ENCODE assay signal across 8 cellular contexts in the genomic region with DNA sequence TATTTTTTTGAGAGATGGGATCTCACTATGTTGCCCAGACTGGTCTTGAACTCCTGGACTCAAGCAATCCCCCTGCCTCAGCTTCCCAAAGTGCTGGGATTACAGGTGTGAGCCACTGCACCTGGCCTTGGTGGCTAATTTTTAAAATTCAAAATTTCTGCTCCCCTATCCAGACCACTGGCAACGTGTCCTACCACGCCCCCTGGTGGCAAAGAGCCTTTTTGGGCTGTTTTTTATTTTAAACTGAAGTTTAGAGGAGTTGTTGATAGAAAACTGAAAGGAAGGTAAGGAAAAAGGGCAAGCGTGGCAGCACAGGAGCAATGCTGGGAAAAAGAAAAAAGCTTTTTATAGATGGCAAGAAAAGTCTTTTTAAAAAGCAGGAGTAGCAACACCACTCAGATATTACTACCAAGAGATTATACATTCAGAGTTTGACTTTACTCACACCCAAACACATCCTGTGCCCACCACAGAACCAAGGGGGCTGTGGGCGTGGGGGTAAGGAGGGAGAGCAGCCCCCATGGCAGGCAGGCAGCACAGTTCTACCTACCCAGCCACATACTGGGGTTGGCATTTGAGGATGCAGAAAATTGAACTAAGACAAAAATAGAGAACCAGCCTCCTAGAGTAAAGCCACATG. TPM values are rescaled to one million over a fixed set of nuclear protein-coding genes. Genes with fewer than 3 reads are reported as not detected.
DNase-seq lines count a peak whose midpoint lies in the region; ATAC-seq and TF ChIP-seq lines count a peak whose summit lies in the region.

No MANE protein-coding gene starts in this region.

- peak overlapping the region; percentile 10 for H3K4me3 Mint-ChIP-seq in type B pancreatic cell

- H2AFZ ChIP-seq in OCI-LY7 (ENCODE audit: low read length) (no peak overlapping the region), parathyroid adenoma (no peak overlapping the region)

- H3K9me2 ChIP-seq in OCI-LY7 (ENCODE audit: insufficient read depth, low read length) = no peaks in the 10 kb centered on the region

- ATAC-seq in GM21717 (IDR thresholded peaks at IDR 0.05; ENCODE audit: unreplicated experiment) = no peak

- POLR2A ChIA-PET in OCI-LY7 (lab: Charles Lee) = no interaction called here

- H3K9me3 ChIP-seq in OCI-LY7 (ENCODE audit: low read length) (no peaks in the 10 kb centered on the region), parathyroid adenoma (ENCODE audit: control insufficient read depth, low read length) (no peaks in the 10 kb centered on the region)

- peaks cover 12% of the 10 kb centered on the region for H3K4me1 Mint-ChIP-seq in type B pancreatic cell (ENCODE audit: unreplicated experiment)

- H4K20me1 ChIP-seq in OCI-LY7 (ENCODE audit: insufficient read depth, low read length) = no peaks in the 10 kb centered on the region; the same call in 1 of the 2 replicates

- peak overlapping the region; percentile 47 for H3K27ac ChIP-seq in OCI-LY7 (ENCODE audit: low read depth, low read length, poor library complexity, severe bottlenecking)
- H3K27ac ChIP-seq in parathyroid adenoma = no peak overlapping the region

- TF ChIP-seq CTCF in OCI-LY7 (conservative IDR thresholded peaks at IDR 0.05; ENCODE audit: low read length) = peak; percentile 100
- peak; percentile 76 for TF ChIP-seq CTCF in fibroblast of villous mesenchyme (IDR thresholded peaks at IDR 0.05; ENCODE audit: insufficient read depth, low read depth, low read length)
- peak; percentile 96 for TF ChIP-seq CTCF in parathyroid adenoma (IDR thresholded peaks at IDR 0.05)
- TF ChIP-seq CTCF in type B pancreatic cell (conservative IDR thresholded peaks at IDR 0.05) = peak; percentile 94

- H3K4me1 ChIP-seq in OCI-LY7 (ENCODE audit: insufficient read depth, low read length, poor library complexity, severe bottlenecking) (peaks cover 26% of the 10 kb centered on the region), parathyroid adenoma (peaks cover 6% of the 10 kb centered on the region)

- H3K36me3 Mint-ChIP-seq in type B pancreatic cell = peaks cover 6% of the 10 kb centered on the region

- H3K4me2 ChIP-seq in OCI-LY7 (ENCODE audit: low read length) (peak overlapping the region; percentile 70), parathyroid adenoma (ENCODE audit: low read length) (no peak overlapping the region)

- no peak overlapping the region for H3K27ac Mint-ChIP-seq in type B pancreatic cell

- CTCF ChIA-PET in OCI-LY7 (lab: Charles Lee; ENCODE audit: unreplicated experiment) = interaction anchor here (1.4 kb wide), 1 partner anchor 158 kb away, joined by 5 read pairs; no protein-coding TSS in a partner anchor

- peak; percentile 45 for DNase-seq in NCI-H146 (lab: John Stamatoyannopoulos, UW)
- DNase-seq in NCI-H146 treated with DMSO at 0.1 percent for 48 hours (lab: John Stamatoyannopoulos, UW; ENCODE audit: unreplicated experiment) = no peak
- peak; percentile 82 for DNase-seq in OCI-LY7 (ENCODE audit: low spot score)
- DNase-seq in activated T-helper 1 cell treated with Interleukin-2 at 50 U/mL for 16 hours (ENCODE audit: low read depth) = peak; percentile 60
- peak; percentile 75 for DNase-seq in fibroblast of villous mesenchyme (ENCODE audit: low read depth)
- no peak for DNase-seq in type B pancreatic cell (ENCODE audit: extremely low spot score, unreplicated experiment)

- H3K27me3 ChIP-seq in parathyroid adenoma (ENCODE audit: control insufficient read depth, insufficient read depth, low read length) = no peaks in the 10 kb centered on the region

- H3K36me3 ChIP-seq in OCI-LY7 (ENCODE audit: insufficient read depth, low read length) (peaks cover 66% of the 10 kb centered on the region), parathyroid adenoma (ENCODE audit: control insufficient read depth, insufficient read depth, low read length) (no peaks in the 10 kb centered on the region)

- H3K27me3 Mint-ChIP-seq in type B pancreatic cell = no peaks in the 10 kb centered on the region

- H3K79me2 ChIP-seq in OCI-LY7 (ENCODE audit: insufficient read depth, low read depth, low read length) = 0 out of 2 replicates have a peak, but pooled peaks cover 3% of the 10 kb centered on the region
- peaks cover 6% of the 10 kb centered on the region for H3K79me2 ChIP-seq in parathyroid adenoma

- intact Hi-C loops in OCI-LY7 (cut with micrococcal nuclease; ENCODE audit: unreplicated experiment) = no loop called here

- no TSS peak for BruUV-seq in OCI-LY7 (replicated peaks; lab: Mats Ljungman, UMichigan)

- peak overlapping the region; percentile 14 for H3K4me3 ChIP-seq in OCI-LY7 (ENCODE audit: low read depth, low read length, poor library complexity, severe bottlenecking)
- H3K4me3 ChIP-seq in fibroblast of villous mesenchyme (ENCODE audit: low read depth, low read length) = no peak overlapping the region
- no peak overlapping the region for H3K4me3 ChIP-seq in parathyroid adenoma (ENCODE audit: low read depth, low read length)

- H3K9me3 Mint-ChIP-seq in type B pancreatic cell = no peaks in the 10 kb centered on the region

- H3K9ac ChIP-seq in parathyroid adenoma = no peak overlapping the region

RNA-seq across cellular contexts. Expression of gene MXRA7, which starts 4.2 kb away (rescaled TPM):
- 1.1 and 1.6 TPM in 2 replicates for total RNA-seq in OCI-LY7 (2014; rRNA removed; shearing (Covaris generic))
- 4.9 and 5.3 TPM in 2 replicates for total RNA-seq in OCI-LY7 (2022)
- total RNA-seq in fibroblast of villous mesenchyme = 244 and 267 TPM in 2 replicates
- total RNA-seq in type B pancreatic cell (ENCODE audit: low replicate concordance) = 43.4 and 75.0 TPM in 2 replicates

RNA-seq across cellular contexts. Expression of gene JMJD6, which starts 11.5 kb away (rescaled TPM):
- total RNA-seq in OCI-LY7 (2014; rRNA removed; shearing (Covaris generic)) = 39.9 and 41.2 TPM in 2 replicates
- total RNA-seq in OCI-LY7 (2022) = 46.0 and 71.2 TPM in 2 replicates
- 24.2 and 25.8 TPM in 2 replicates for total RNA-seq in fibroblast of villous mesenchyme
- total RNA-seq in type B pancreatic cell (ENCODE audit: low replicate concordance) = 23.6 and 35.4 TPM in 2 replicates

RNA-seq across cellular contexts. Expression of gene METTL23, which starts 11.7 kb away (rescaled TPM):
- 91.8 and 93.7 TPM in 2 replicates for total RNA-seq in OCI-LY7 (2014; rRNA removed; shearing (Covaris generic))
- total RNA-seq in OCI-LY7 (2022) = 82.7 and 102 TPM in 2 replicates
- 27.1 and 30.2 TPM in 2 replicates for total RNA-seq in fibroblast of villous mesenchyme
- 27.5 and 28.2 TPM in 2 replicates for total RNA-seq in type B pancreatic cell (ENCODE audit: low replicate concordance)

RNA-seq across cellular contexts. Expression of gene SRSF2, which starts 22.2 kb away (rescaled TPM):
- total RNA-seq in OCI-LY7 (2014; rRNA removed; shearing (Covaris generic)) = 1,143 and 2,207 TPM in 2 replicates
- total RNA-seq in OCI-LY7 (2022) = 619 and 683 TPM in 2 replicates
- total RNA-seq in fibroblast of villous mesenchyme = 152 and 165 TPM in 2 replicates
- 198 and 273 TPM in 2 replicates for total RNA-seq in type B pancreatic cell (ENCODE audit: low replicate concordance)

RNA-seq across cellular contexts. Expression of gene MFSD11, which starts 23.0 kb away (rescaled TPM):
- total RNA-seq in OCI-LY7 (2014; rRNA removed; shearing (Covaris generic)) = 52.6 and 55.1 TPM in 2 replicates
- total RNA-seq in OCI-LY7 (2022) (63.1 and 68.4 TPM in 2 replicates), fibroblast of villous mesenchyme (31.9 and 44.5 TPM in 2 replicates), type B pancreatic cell (ENCODE audit: low replicate concordance) (29.0 and 33.9 TPM in 2 replicates)

Comparison
In these comparisons a context has a peak if more than half of its experiments do, and no peak if none do; other contexts are left out.
1. DNase-seq: peak in NCI-H146 (single experiment), OCI-LY7 (single experiment), activated T-helper 1 cell treated with Interleukin-2 at 50 U/mL for 16 hours (single experiment) and fibroblast of villous mesenchyme (single experiment); none in NCI-H146 treated with DMSO at 0.1 percent for 48 hours (single experiment) and type B pancreatic cell (single experiment).
2. Peak in every context shown above with its lines, with median percentiles within 50 percentile points of each other: CTCF ChIP-seq.